1 cellular context compared by ENCODE assay signal in genomic region chr11:761526-762108, GRCh38.
TF ChIP-seq lines count a peak whose summit lies in the region.

No MANE protein-coding gene starts in this region.

TF ChIP-seq in GM23338, 12 proteins besides CTCF, POLR2A, EP300 and RAD21:
- no peak for TF ChIP-seq REST (IDR thresholded peaks at IDR 0.05; ENCODE audit: unreplicated experiment)
- TF ChIP-seq EZH2 (IDR thresholded peaks at IDR 0.05; ENCODE audit: low read depth, unreplicated experiment): no peak
- no peak for TF ChIP-seq STAT1 (IDR thresholded peaks at IDR 0.05; ENCODE audit: unreplicated experiment)
- TF ChIP-seq EZH2phosphoT487 (IDR thresholded peaks at IDR 0.05; ENCODE audit: unreplicated experiment): no peak
- no peak for TF ChIP-seq POLR2AphosphoS5 (IDR thresholded peaks at IDR 0.05; ENCODE audit: low read depth)
- TF ChIP-seq NANOG (IDR thresholded peaks at IDR 0.05; ENCODE audit: borderline replicate concordance): no peak
- TF ChIP-seq, protein P1, sequence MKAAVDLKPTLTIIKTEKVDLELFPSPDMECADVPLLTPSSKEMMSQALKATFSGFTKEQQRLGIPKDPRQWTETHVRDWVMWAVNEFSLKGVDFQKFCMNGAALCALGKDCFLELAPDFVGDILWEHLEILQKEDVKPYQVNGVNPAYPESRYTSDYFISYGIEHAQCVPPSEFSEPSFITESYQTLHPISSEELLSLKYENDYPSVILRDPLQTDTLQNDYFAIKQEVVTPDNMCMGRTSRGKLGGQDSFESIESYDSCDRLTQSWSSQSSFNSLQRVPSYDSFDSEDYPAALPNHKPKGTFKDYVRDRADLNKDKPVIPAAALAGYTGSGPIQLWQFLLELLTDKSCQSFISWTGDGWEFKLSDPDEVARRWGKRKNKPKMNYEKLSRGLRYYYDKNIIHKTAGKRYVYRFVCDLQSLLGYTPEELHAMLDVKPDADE (IDR thresholded peaks at IDR 0.05): no peak
- no peak for TF ChIP-seq JUNB (IDR thresholded peaks at IDR 0.05; ENCODE audit: unreplicated experiment)
- TF ChIP-seq ZNF462 (CRISPR knock-in tag; IDR thresholded peaks at IDR 0.05): no peak
- TF ChIP-seq ZNF114 (CRISPR knock-in tag; IDR thresholded peaks at IDR 0.05): no peak
- no peak for TF ChIP-seq CREB1 (CRISPR knock-in tag; IDR thresholded peaks at IDR 0.05; ENCODE audit: low read depth)
- TF ChIP-seq ZNF331 (CRISPR knock-in tag; IDR thresholded peaks at IDR 0.05; ENCODE audit: low read depth): no peak
